1 cellular context compared by ENCODE assay signal in the genomic region with DNA sequence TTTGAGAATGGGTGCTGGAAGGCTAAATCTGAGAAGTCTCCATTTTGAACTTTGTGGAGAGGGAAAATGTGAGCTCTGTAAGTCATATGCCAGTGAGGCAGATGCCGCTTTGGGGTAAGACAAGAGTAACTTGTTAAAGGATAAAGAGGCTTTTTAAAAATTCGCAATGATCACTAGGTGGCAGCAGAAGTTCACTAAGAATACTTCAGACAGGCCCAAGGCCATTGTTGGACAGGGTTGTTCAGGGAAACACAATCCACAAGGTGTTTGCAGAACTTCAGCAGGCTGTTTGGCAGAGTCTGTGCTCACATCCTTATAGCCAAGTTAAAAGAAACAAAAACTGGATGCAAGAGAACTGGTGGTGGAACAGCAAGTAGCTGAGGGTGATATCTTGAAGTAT.
TF ChIP-seq lines count a peak whose summit lies in the region.

No MANE protein-coding gene starts in this region.

TF ChIP-seq in K562, 482 proteins besides CTCF, POLR2A, EP300 and RAD21:
- TF ChIP-seq PPARD (CRISPR knock-in tag; IDR thresholded peaks at IDR 0.05) (no peak), ESRRA (IDR thresholded peaks at IDR 0.05; ENCODE audit: borderline replicate concordance, low read depth) (no peak), U2AF1 (optimal IDR thresholded peaks at IDR 0.05; ENCODE audit: low read depth, low read length) (no peak), TBP (optimal IDR thresholded peaks at IDR 0.05; ENCODE audit: low read depth, low read length) (no peak), ZNF707 (CRISPR knock-in tag; conservative IDR thresholded peaks at IDR 0.05) (no peak), THRAP3 (IDR thresholded peaks at IDR 0.05; ENCODE audit: borderline replicate concordance) (no peak), NCOA1 (IDR thresholded peaks at IDR 0.05; ENCODE audit: low read depth) (no peak), SMC3 (conservative IDR thresholded peaks at IDR 0.05; ENCODE audit: insufficient read depth, low read depth, low read length) (0 out of 2 replicates have a peak, but pooled peaks have one; percentile 48), SP2 (IDR thresholded peaks at IDR 0.05; ENCODE audit: extremely low read depth, low read depth, low read length, poor library complexity, severe bottlenecking) (no peak), YY1 (IDR thresholded peaks at IDR 0.05; ENCODE audit: borderline replicate concordance in 1 of 3, control insufficient read depth in 1 of 3, extremely low read depth in 1 of 3, insufficient read depth in 3 of 3, insufficient read length in 1 of 3, insufficient replicate concordance in 2 of 3, low read depth in 1 of 3, low read length in 2 of 3) (no peak)
- TF ChIP-seq, protein P1, sequence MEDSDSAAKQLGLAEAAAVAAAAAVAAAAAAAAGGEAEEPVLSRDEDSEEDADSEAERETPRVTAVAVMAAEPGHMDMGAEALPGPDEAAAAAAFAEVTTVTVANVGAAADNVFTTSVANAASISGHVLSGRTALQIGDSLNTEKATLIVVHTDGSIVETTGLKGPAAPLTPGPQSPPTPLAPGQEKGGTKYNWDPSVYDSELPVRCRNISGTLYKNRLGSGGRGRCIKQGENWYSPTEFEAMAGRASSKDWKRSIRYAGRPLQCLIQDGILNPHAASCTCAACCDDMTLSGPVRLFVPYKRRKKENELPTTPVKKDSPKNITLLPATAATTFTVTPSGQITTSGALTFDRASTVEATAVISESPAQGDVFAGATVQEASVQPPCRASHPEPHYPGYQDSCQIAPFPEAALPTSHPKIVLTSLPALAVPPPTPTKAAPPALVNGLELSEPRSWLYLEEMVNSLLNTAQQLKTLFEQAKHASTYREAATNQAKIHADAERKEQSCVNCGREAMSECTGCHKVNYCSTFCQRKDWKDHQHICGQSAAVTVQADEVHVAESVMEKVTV (CRISPR knock-in tag; IDR thresholded peaks at IDR 0.05) = 0 out of 2 replicates have a peak, but pooled peaks have one; percentile 11
- TF ChIP-seq, protein P2, sequence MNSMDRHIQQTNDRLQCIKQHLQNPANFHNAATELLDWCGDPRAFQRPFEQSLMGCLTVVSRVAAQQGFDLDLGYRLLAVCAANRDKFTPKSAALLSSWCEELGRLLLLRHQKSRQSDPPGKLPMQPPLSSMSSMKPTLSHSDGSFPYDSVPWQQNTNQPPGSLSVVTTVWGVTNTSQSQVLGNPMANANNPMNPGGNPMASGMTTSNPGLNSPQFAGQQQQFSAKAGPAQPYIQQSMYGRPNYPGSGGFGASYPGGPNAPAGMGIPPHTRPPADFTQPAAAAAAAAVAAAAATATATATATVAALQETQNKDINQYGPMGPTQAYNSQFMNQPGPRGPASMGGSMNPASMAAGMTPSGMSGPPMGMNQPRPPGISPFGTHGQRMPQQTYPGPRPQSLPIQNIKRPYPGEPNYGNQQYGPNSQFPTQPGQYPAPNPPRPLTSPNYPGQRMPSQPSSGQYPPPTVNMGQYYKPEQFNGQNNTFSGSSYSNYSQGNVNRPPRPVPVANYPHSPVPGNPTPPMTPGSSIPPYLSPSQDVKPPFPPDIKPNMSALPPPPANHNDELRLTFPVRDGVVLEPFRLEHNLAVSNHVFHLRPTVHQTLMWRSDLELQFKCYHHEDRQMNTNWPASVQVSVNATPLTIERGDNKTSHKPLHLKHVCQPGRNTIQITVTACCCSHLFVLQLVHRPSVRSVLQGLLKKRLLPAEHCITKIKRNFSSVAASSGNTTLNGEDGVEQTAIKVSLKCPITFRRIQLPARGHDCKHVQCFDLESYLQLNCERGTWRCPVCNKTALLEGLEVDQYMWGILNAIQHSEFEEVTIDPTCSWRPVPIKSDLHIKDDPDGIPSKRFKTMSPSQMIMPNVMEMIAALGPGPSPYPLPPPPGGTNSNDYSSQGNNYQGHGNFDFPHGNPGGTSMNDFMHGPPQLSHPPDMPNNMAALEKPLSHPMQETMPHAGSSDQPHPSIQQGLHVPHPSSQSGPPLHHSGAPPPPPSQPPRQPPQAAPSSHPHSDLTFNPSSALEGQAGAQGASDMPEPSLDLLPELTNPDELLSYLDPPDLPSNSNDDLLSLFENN (IDR thresholded peaks at IDR 0.05; ENCODE audit: low read depth in 2 of 2, low read length in 2 of 2) = no peak
- TF ChIP-seq, protein P3, sequence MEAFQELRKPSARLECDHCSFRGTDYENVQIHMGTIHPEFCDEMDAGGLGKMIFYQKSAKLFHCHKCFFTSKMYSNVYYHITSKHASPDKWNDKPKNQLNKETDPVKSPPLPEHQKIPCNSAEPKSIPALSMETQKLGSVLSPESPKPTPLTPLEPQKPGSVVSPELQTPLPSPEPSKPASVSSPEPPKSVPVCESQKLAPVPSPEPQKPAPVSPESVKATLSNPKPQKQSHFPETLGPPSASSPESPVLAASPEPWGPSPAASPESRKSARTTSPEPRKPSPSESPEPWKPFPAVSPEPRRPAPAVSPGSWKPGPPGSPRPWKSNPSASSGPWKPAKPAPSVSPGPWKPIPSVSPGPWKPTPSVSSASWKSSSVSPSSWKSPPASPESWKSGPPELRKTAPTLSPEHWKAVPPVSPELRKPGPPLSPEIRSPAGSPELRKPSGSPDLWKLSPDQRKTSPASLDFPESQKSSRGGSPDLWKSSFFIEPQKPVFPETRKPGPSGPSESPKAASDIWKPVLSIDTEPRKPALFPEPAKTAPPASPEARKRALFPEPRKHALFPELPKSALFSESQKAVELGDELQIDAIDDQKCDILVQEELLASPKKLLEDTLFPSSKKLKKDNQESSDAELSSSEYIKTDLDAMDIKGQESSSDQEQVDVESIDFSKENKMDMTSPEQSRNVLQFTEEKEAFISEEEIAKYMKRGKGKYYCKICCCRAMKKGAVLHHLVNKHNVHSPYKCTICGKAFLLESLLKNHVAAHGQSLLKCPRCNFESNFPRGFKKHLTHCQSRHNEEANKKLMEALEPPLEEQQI (IDR thresholded peaks at IDR 0.05) = no peak
- TF ChIP-seq, protein P4, sequence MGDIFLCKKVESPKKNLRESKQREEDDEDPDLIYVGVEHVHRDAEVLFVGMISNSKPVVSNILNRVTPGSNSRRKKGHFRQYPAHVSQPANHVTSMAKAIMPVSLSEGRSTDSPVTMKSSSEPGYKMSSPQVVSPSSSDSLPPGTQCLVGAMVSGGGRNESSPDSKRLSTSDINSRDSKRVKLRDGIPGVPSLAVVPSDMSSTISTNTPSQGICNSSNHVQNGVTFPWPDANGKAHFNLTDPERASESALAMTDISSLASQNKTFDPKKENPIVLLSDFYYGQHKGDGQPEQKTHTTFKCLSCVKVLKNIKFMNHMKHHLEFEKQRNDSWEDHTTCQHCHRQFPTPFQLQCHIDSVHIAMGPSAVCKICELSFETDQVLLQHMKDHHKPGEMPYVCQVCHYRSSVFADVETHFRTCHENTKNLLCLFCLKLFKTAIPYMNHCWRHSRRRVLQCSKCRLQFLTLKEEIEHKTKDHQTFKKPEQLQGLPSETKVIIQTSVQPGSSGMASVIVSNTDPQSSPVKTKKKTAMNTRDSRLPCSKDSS (IDR thresholded peaks at IDR 0.05; ENCODE audit: low read depth, partially characterized antibody) = no peak
- TF ChIP-seq, protein P5, sequence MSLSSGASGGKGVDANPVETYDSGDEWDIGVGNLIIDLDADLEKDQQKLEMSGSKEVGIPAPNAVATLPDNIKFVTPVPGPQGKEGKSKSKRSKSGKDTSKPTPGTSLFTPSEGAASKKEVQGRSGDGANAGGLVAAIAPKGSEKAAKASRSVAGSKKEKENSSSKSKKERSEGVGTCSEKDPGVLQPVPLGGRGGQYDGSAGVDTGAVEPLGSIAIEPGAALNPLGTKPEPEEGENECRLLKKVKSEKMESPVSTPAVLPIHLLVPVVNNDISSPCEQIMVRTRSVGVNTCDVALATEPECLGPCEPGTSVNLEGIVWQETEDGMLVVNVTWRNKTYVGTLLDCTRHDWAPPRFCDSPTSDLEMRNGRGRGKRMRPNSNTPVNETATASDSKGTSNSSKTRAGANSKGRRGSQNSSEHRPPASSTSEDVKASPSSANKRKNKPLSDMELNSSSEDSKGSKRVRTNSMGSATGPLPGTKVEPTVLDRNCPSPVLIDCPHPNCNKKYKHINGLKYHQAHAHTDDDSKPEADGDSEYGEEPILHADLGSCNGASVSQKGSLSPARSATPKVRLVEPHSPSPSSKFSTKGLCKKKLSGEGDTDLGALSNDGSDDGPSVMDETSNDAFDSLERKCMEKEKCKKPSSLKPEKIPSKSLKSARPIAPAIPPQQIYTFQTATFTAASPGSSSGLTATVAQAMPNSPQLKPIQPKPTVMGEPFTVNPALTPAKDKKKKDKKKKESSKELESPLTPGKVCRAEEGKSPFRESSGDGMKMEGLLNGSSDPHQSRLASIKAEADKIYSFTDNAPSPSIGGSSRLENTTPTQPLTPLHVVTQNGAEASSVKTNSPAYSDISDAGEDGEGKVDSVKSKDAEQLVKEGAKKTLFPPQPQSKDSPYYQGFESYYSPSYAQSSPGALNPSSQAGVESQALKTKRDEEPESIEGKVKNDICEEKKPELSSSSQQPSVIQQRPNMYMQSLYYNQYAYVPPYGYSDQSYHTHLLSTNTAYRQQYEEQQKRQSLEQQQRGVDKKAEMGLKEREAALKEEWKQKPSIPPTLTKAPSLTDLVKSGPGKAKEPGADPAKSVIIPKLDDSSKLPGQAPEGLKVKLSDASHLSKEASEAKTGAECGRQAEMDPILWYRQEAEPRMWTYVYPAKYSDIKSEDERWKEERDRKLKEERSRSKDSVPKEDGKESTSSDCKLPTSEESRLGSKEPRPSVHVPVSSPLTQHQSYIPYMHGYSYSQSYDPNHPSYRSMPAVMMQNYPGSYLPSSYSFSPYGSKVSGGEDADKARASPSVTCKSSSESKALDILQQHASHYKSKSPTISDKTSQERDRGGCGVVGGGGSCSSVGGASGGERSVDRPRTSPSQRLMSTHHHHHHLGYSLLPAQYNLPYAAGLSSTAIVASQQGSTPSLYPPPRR (CRISPR knock-in tag; IDR thresholded peaks at IDR 0.05; ENCODE audit: borderline replicate concordance) = no peak
